In genomic region chr6:111874030-111874425, GRCh38 we compare ENCODE assay signal across 8 cellular contexts. TPM values are rescaled to one million over a fixed set of nuclear protein-coding genes. Genes with fewer than 3 reads are reported as not detected.
DNase-seq lines count a peak whose midpoint lies in the region; ATAC-seq, FAIRE-seq and TF ChIP-seq lines count a peak whose summit lies in the region.

No MANE protein-coding gene starts in this region.

- FAIRE-seq in H1 (lab: Jason Lieb, UNC) = no peak
- no peak for FAIRE-seq in pancreas (lab: Jason Lieb, UNC)
- FAIRE-seq in urothelium cell line (lab: Jason Lieb, UNC) = no peak

- no peak overlapping the region for H2AK5ac ChIP-seq in H1 (ENCODE audit: low read depth, low read length)

- TF ChIP-seq POLR2A in heart left ventricle (IDR thresholded peaks at IDR 0.05) (no peak), H1 (IDR thresholded peaks at IDR 0.05; ENCODE audit: control extremely low read depth in 1 of 2, low read depth in 2 of 2, low read length in 2 of 2) (no peak)

- H2BK5ac ChIP-seq in H1 (ENCODE audit: low read depth, low read length) = no peak overlapping the region

- peak in 3 of 5 donors; percentile 24 to 41 (median 33) for DNase-seq in heart left ventricle
- DNase-seq in Right ventricle myocardium inferior (ENCODE audit: missing footprints) = no peak
- peak; percentile 87 for DNase-seq in activated CD4-positive, alpha-beta T cell treated with anti-CD3 and anti-CD28 coated beads, Interleukin-2, amount 10 ng/mL, durations not matched to agents 24 days and 14 days
- no peak for DNase-seq in H1 (ENCODE audit: low read depth in 1 of 2, low spot score in 2 of 2)
- no peak for DNase-seq in pancreas
- DNase-seq in GDM1 (lab: John Stamatoyannopoulos, UW) = no peak
- DNase-seq in urothelium cell line (ENCODE audit: low spot score) = no peak

- no peak for TF ChIP-seq EP300 in H1 (IDR thresholded peaks at IDR 0.05; ENCODE audit: borderline replicate concordance in 1 of 2, low read depth in 2 of 2, low read length in 2 of 2)

- no peak overlapping the region for H3K9ac ChIP-seq in H1 (replicated peaks in 1 of 4; ENCODE audit: extremely low read depth in 1 of 4, low read depth in 3 of 4, low read length in 3 of 4)

- POLR2A ChIA-PET in H1 (lab: Charles Lee; ENCODE audit: partially characterized antibody) = interaction anchor here (0.7 to 1.3 kb wide), 5 partner anchors 26 to 390 kb away, joined by 3 to 5 read pairs (median 4); no protein-coding TSS in a partner anchor

- H3K56ac ChIP-seq in H1 (replicated peaks; ENCODE audit: insufficient read length, low read depth, low read length) = no peak overlapping the region

- no peak overlapping the region for H4K8ac ChIP-seq in H1 (ENCODE audit: extremely low read depth, insufficient read depth, low read length)

- H3K27ac ChIP-seq in heart left ventricle (peak overlapping the region in 11 of 12 donors; percentile 11 to 90 (median 39)), H1 (ENCODE audit: low read depth, low read length) (no peak overlapping the region), pancreas (no peak overlapping the region)

- H2AFZ ChIP-seq in H1 (ENCODE audit: low read length) = peak overlapping the region; percentile 95; the same call in 1 of the 2 replicates

- H3K23me2 ChIP-seq in H1 (ENCODE audit: low read depth, low read length) = peaks cover 4% of the 10 kb centered on the region; the same call in 1 of the 2 replicates

- no peak overlapping the region for H4K5ac ChIP-seq in H1 (ENCODE audit: insufficient read length, low read depth, low read length)

- H3K27me3 Mint-ChIP-seq in activated CD4-positive, alpha-beta T cell treated with anti-CD3 and anti-CD28 coated beads, Interleukin-2, amount 10 ng/mL, durations not matched to agents 24 days and 14 days = peaks cover 2% of the 10 kb centered on the region

- peaks cover 0 to 36% (median 23%) of the 10 kb centered on the region in 12 donors for H3K4me1 ChIP-seq in heart left ventricle
- H3K4me1 ChIP-seq in H1 (replicated peaks in 1 of 4; ENCODE audit: control insufficient read depth in 3 of 4, insufficient read depth in 4 of 4, low read length in 3 of 4) = peaks cover 0 to 11% (median 7%) of the 10 kb centered on the region in 4 experiments; a peak in 5 of 7 replicates
- H3K4me1 ChIP-seq in pancreas = peaks cover 0 to 6% (median 0%) of the 10 kb centered on the region in 3 donors

- no peaks in the 10 kb centered on the region for H3K27me3 ChIP-seq in heart left ventricle
- H3K27me3 ChIP-seq in H1 (replicated peaks in 1 of 4; ENCODE audit: control insufficient read depth in 3 of 4, extremely low read depth in 1 of 4, insufficient read depth in 3 of 4, low read length in 3 of 4) = no peaks in the 10 kb centered on the region
- peaks cover 0 to 15% (median 3%) of the 10 kb centered on the region in 4 donors for H3K27me3 ChIP-seq in pancreas

- H3K79me2 ChIP-seq in H1 (ENCODE audit: control insufficient read depth in 1 of 2, insufficient read depth in 2 of 2, low read length in 2 of 2) = peaks cover 3 to 32% of the 10 kb centered on the region in 2 experiments; a peak in 3 of 4 replicates

- H3K79me1 ChIP-seq in H1 (ENCODE audit: low read depth, low read length) = peaks cover 2% of the 10 kb centered on the region; the same call in 1 of the 2 replicates

- H3K18ac ChIP-seq in H1 (ENCODE audit: extremely low read depth, low read length) = no peak overlapping the region

- no peaks in the 10 kb centered on the region for H3K9me3 ChIP-seq in heart left ventricle
- H3K9me3 ChIP-seq in H1 (ENCODE audit: insufficient read depth in 2 of 2, low read depth in 1 of 2, low read length in 1 of 2) = no peaks in the 10 kb centered on the region
- peaks cover 0 to 4% (median 0%) of the 10 kb centered on the region in 4 donors for H3K9me3 ChIP-seq in pancreas

- H3K14ac ChIP-seq in H1 (ENCODE audit: insufficient read length) = no peak overlapping the region

- H3K36me3 ChIP-seq in heart left ventricle (no peaks in the 10 kb centered on the region), H1 (ENCODE audit: control insufficient read depth in 2 of 4, insufficient read depth in 4 of 4, low read length in 3 of 4) (no peaks in the 10 kb centered on the region), pancreas (no peaks in the 10 kb centered on the region)

- H2BK120ac ChIP-seq in H1 (replicated peaks; ENCODE audit: low read depth, low read length) = no peak overlapping the region

- no peak overlapping the region for H3K4ac ChIP-seq in H1 (replicated peaks; ENCODE audit: insufficient read length, low read depth, low read length)

- H2BK12ac ChIP-seq in H1 (ENCODE audit: low read depth, low read length) = no peak overlapping the region

- 8 to 12% (median 10%) methylated on average over 8 of the region's 8 CpGs for WGBS in heart left ventricle, 4 donors
- WGBS in H1 (ENCODE audit: extremely low coverage in 1 of 2, insufficient coverage in 1 of 2, insufficient read length in 1 of 2, insufficient replicate concordance in 2 of 2, low coverage in 1 of 2, low lambda C conversion rate in 2 of 2, missing lambda C conversion rate in 1 of 2), 2 experiments = 18% methylated on average over 8 of the region's 8 CpGs; no CpG with 5 or more reads in 1 of the 2 experiments
- 8 to 13% methylated on average over 8 of the region's 8 CpGs for WGBS in pancreas, 2 donors

- no peak overlapping the region for H3K23ac ChIP-seq in H1 (ENCODE audit: insufficient read length)

- CTCF ChIA-PET in H1 (lab: Charles Lee; ENCODE audit: partially characterized antibody) = interaction anchor here (0.6 to 2.0 kb wide), 7 partner anchors 9 to 168 kb away, joined by 3 to 8 read pairs (median 3); no protein-coding TSS in a partner anchor

- no peaks in the 10 kb centered on the region for H3K9me3 Mint-ChIP-seq in activated CD4-positive, alpha-beta T cell treated with anti-CD3 and anti-CD28 coated beads, Interleukin-2, amount 10 ng/mL, durations not matched to agents 24 days and 14 days

- H3K27ac Mint-ChIP-seq in activated CD4-positive, alpha-beta T cell treated with anti-CD3 and anti-CD28 coated beads, Interleukin-2, amount 10 ng/mL, durations not matched to agents 24 days and 14 days = peak overlapping the region; percentile 96

- TF ChIP-seq RAD21 in H1 (IDR thresholded peaks at IDR 0.05 in 1 of 2, conservative IDR thresholded peaks at IDR 0.05 in 1 of 2; ENCODE audit: low read depth in 2 of 2, low read length in 2 of 2) = no peak

- ATAC-seq in heart left ventricle (no peak), Right ventricle myocardium inferior (no peak), pancreas (no peak), HG02588 (IDR thresholded peaks at IDR 0.05; ENCODE audit: unreplicated experiment) (no peak)

- no peak for TF ChIP-seq CTCF in heart left ventricle (IDR thresholded peaks at IDR 0.05)
- no peak for TF ChIP-seq CTCF in H1 (IDR thresholded peaks at IDR 0.05; ENCODE audit: control extremely low read depth in 1 of 3, insufficient read depth in 1 of 3, low read depth in 1 of 3, low read length in 3 of 3)
- TF ChIP-seq CTCF in pancreas (IDR thresholded peaks at IDR 0.05) = no peak

- H3K4me2 ChIP-seq in H1 (ENCODE audit: insufficient read depth in 1 of 2, low read depth in 2 of 2, low read length in 2 of 2) = peak overlapping the region; percentile 58 to 97

- peaks cover 0 to 2% of the 10 kb centered on the region in 2 experiments for H4K20me1 ChIP-seq in H1 (replicated peaks in 1 of 2; ENCODE audit: control insufficient read depth in 1 of 2, insufficient read depth in 2 of 2, low read length in 2 of 2)

- intact Hi-C loops in heart left ventricle (cut with DNase I) (loop anchor here in 9 of 10 donors (5.0 to 10.0 kb wide), 9 partner anchors 42 to 167 kb away; no protein-coding TSS in a partner anchor), Right ventricle myocardium inferior (cut with DNase I) (loop anchor here (5.0 kb wide), 1 partner anchor 72 kb away; no protein-coding TSS in a partner anchor), pancreas (cut with DNase I) (no loop called here)
- intact Hi-C loops in activated CD4-positive, alpha-beta T cell treated with anti-CD3 and anti-CD28 coated beads, Interleukin-2, amount 10 ng/mL, durations not matched to agents 24 days and 14 days (cut with micrococcal nuclease) = loop anchor here (1.0 to 5.0 kb wide), 3 partner anchors 119 to 617 kb away; partner anchors contain the start of genes FAM229B and TUBE1

- no peak overlapping the region for H2BK20ac ChIP-seq in H1 (ENCODE audit: low read length)

- H3K4me3 Mint-ChIP-seq in activated CD4-positive, alpha-beta T cell treated with anti-CD3 and anti-CD28 coated beads, Interleukin-2, amount 10 ng/mL, durations not matched to agents 24 days and 14 days = peak overlapping the region; percentile 95

- peaks cover 29% of the 10 kb centered on the region for H3K4me1 Mint-ChIP-seq in activated CD4-positive, alpha-beta T cell treated with anti-CD3 and anti-CD28 coated beads, Interleukin-2, amount 10 ng/mL, durations not matched to agents 24 days and 14 days

- H3K36me3 Mint-ChIP-seq in activated CD4-positive, alpha-beta T cell treated with anti-CD3 and anti-CD28 coated beads, Interleukin-2, amount 10 ng/mL, durations not matched to agents 24 days and 14 days (ENCODE audit: low read depth) = peaks cover 28% of the 10 kb centered on the region

- no peak overlapping the region for H4K91ac ChIP-seq in H1 (replicated peaks; ENCODE audit: insufficient read length, low read length)

- H2BK15ac ChIP-seq in H1 (ENCODE audit: low read length) = no peak overlapping the region

- H3K4me3 ChIP-seq in heart left ventricle (peak overlapping the region; percentile 62 to 90 (median 80)), H1 (ENCODE audit: extremely low read depth in 1 of 4, insufficient read depth in 2 of 4, low read depth in 3 of 4, low read length in 4 of 4) (peak overlapping the region; percentile 51 to 84 (median 78)), pancreas (peak overlapping the region in 3 of 4 donors; percentile 33 to 60 (median 46))

TF ChIP-seq in H1, 55 proteins besides CTCF, POLR2A, EP300 and RAD21 (continues in another document):
- TF ChIP-seq SRF (IDR thresholded peaks at IDR 0.05; ENCODE audit: low read depth, low read length) (no peak), CEBPB (IDR thresholded peaks at IDR 0.05; ENCODE audit: low read depth, low read length) (no peak)

RNA-seq across cellular contexts. Expression of gene FYN, which starts 0.8 kb away (rescaled TPM):
- 10 to 100 TPM; 28.1 to 72.4 (median 56.6) TPM for total RNA-seq in heart left ventricle
- 10 to 100 TPM; 14.7 to 29.4 TPM for polyA plus RNA-seq in heart left ventricle
- total RNA-seq in Right ventricle myocardium inferior = 50.4 TPM
- 331 and 341 TPM in 2 replicates for total RNA-seq in activated CD4-positive, alpha-beta T cell treated with anti-CD3 and anti-CD28 coated beads, Interleukin-2, amount 10 ng/mL, durations not matched to agents 24 days and 14 days
- 92.5 and 97.2 TPM in 2 replicates for total RNA-seq in H1 (2021; fragmentation: NEBNext Ultra II Directional; extraction: Animal tissue kit (Norgen Biotek cat#: 25700))
- 46.8 and 79.6 TPM in 2 replicates for polyA plus RNA-seq in H1 (2011; rRNA removed)
- polyA plus RNA-seq in H1 (2011; cell fraction: cytosol; rRNA removed) = 69.4 TPM
- 110 TPM for polyA plus RNA-seq in H1 (2011; cell fraction: nucleus; rRNA removed)
- polyA plus RNA-seq in H1 (2012, experiment 1 of 2) = 87.4 to 117 TPM (median 95.3 TPM) in 4 replicates
- 21.2 TPM for polyA plus RNA-seq in H1 (2012, experiment 2 of 2)
- 59.2 TPM for polyA plus RNA-seq in H1 (2013, experiment 1 of 2)
- 58.6 TPM for polyA plus RNA-seq in H1 (2013, experiment 2 of 2)
- polyA minus RNA-seq in H1 (2011; rRNA and poly(A)+ RNA removed) = 74.0 and 105 TPM in 2 replicates
- 39.4 TPM for polyA minus RNA-seq in H1 (2011; cell fraction: cytosol; rRNA and poly(A)+ RNA removed)
- 81.6 TPM for polyA minus RNA-seq in H1 (2011; cell fraction: nucleus; rRNA and poly(A)+ RNA removed)
- 10 to 100 TPM in 3 of 6 donors, 1 to 10 TPM in 3; 6.4 to 21.7 (median 11.9) TPM for total RNA-seq in pancreas
- polyA plus RNA-seq in pancreas = 10 to 100 TPM in 1 of 2 donors, 1 to 10 TPM in 1; 8.7 to 16.5 TPM

Comparison
In these comparisons a context has a peak if more than half of its experiments do, and no peak if none do; other contexts are left out.
1. DNase-seq: peak in heart left ventricle (3 of 5) and activated CD4-positive, alpha-beta T cell treated with anti-CD3 and anti-CD28 coated beads, Interleukin-2, amount 10 ng/mL, durations not matched to agents 24 days and 14 days (single experiment); none in Right ventricle myocardium inferior (single experiment), H1 (0 of 2), pancreas (0 of 6), GDM1 (single experiment) and urothelium cell line (single experiment).
2. H3K27ac ChIP-seq: peak in heart left ventricle (11 of 12); none in H1 (single experiment) and pancreas (0 of 4).
3. intact Hi-C loops: an anchor here in heart left ventricle (5.0 to 10.0 kb wide), Right ventricle myocardium inferior (5.0 kb wide) and activated CD4-positive, alpha-beta T cell treated with anti-CD3 and anti-CD28 coated beads, Interleukin-2, amount 10 ng/mL, durations not matched to agents 24 days and 14 days (1.0 to 5.0 kb wide); none called in pancreas.
4. Peak in every context shown above with its lines, with median percentiles within 50 percentile points of each other: H3K4me3 ChIP-seq.